7 cellular contexts compared by ENCODE assay signal in the genomic region with DNA sequence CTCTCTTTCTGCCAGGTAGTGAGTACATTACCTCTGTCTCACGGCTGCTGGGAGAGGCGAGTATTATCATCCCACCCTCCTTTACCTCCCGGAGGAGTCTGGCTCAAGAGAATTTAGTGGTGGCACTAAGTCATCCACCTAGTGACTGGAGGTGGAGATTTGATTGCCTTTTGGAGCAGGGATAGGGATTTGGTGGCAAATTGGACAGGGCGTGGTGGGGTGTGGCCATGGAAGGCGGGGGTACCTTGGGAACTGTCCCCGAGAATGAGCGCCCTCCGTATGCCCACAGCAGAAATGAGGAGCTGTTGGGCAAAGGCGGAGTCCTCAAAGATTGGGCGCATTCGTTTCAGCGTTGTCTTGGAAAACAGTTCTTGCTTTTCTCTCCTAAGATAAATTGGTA. TPM values are rescaled to one million over a fixed set of nuclear protein-coding genes. Genes with fewer than 3 reads are reported as not detected.
DNase-seq lines count a peak whose midpoint lies in the region; ATAC-seq and TF ChIP-seq lines count a peak whose summit lies in the region.

No MANE protein-coding gene starts in this region.

- no peak overlapping the region for H4K8ac ChIP-seq in H9 (replicated peaks; ENCODE audit: insufficient read length, low read depth, low read length)

- H3K4me3 Mint-ChIP-seq in H9: peak overlapping the region; percentile 86 to 92

- H3K9ac ChIP-seq in H9 (ENCODE audit: extremely low read depth, insufficient read length, low read length): peak overlapping the region; percentile 65

- H3K27ac Mint-ChIP-seq in H9: peak overlapping the region in 2 of 3 experiments; percentile 12 to 54; a peak in 2 of 7 replicates

- H2BK15ac ChIP-seq in H9 (ENCODE audit: low read depth, low read length): no peak overlapping the region

- H4K5ac ChIP-seq in H9 (ENCODE audit: insufficient read length, low read depth, low read length): no peak overlapping the region

- no peaks in the 10 kb centered on the region; the same call in 1 of the 2 replicates for H3K79me2 ChIP-seq in H9 (ENCODE audit: insufficient read depth, low read length)

- peaks cover 10% of the 10 kb centered on the region for H3K23me2 ChIP-seq in H9 (ENCODE audit: insufficient read length, low read depth, low read length, poor library complexity, severe bottlenecking)

- H3K4me1 Mint-ChIP-seq in H9: peaks cover 15 to 21% of the 10 kb centered on the region in 2 experiments

- H3K27me3 ChIP-seq in H9 (ENCODE audit: insufficient read depth, low read length): no peaks in the 10 kb centered on the region
- H3K27me3 ChIP-seq in RWPE2 (ENCODE audit: insufficient read depth, poor library complexity, severe bottlenecking): no peaks in the 10 kb centered on the region
- H3K27me3 ChIP-seq in esophagus squamous epithelium: peaks cover 0 to 4% (median 0%) of the 10 kb centered on the region in 4 donors
- H3K27me3 ChIP-seq in prostate gland (replicated peaks; ENCODE audit: insufficient read depth): no peaks in the 10 kb centered on the region

- peaks cover 0 to 5% (median 0%) of the 10 kb centered on the region in 3 experiments; a peak in 3 of 7 replicates for H3K36me3 Mint-ChIP-seq in H9 (ENCODE audit: insufficient read depth in 1 of 3, low read depth in 3 of 3)

- no peak for TF ChIP-seq CTCF in H9 (conservative IDR thresholded peaks at IDR 0.05)
- TF ChIP-seq CTCF in RWPE2 (IDR thresholded peaks at IDR 0.05; ENCODE audit: poor library complexity, severe bottlenecking): no peak
- no peak for TF ChIP-seq CTCF in esophagus squamous epithelium (IDR thresholded peaks at IDR 0.05)
- TF ChIP-seq CTCF in prostate gland (IDR thresholded peaks at IDR 0.05): no peak

- no peaks in the 10 kb centered on the region; the same call in 1 of the 2 replicates for H3K27me3 Mint-ChIP-seq in H9 (ENCODE audit: low read depth)

- H3K4me3 ChIP-seq in RWPE2 (ENCODE audit: severe bottlenecking) (peak overlapping the region; percentile 73), esophagus squamous epithelium (peak overlapping the region; percentile 61 to 96 (median 74)), prostate gland (peak overlapping the region; percentile 59 to 62)

- H2AFZ ChIP-seq in H9 (ENCODE audit: low read length): no peak overlapping the region

- intact Hi-C loops in esophagus squamous epithelium (cut with DNase I) (loop anchor here (10.0 kb wide), 1 partner anchor 66 kb away; a partner anchor contains a TSS), prostate gland (cut with DNase I) (no loop called here)

- H3K4me2 ChIP-seq in H9 (ENCODE audit: insufficient read depth, insufficient read length, low read length): peak overlapping the region; percentile 94

- no peaks in the 10 kb centered on the region for H3K9me3 ChIP-seq in H9 (ENCODE audit: control insufficient read depth, low read depth, low read length)
- no peaks in the 10 kb centered on the region for H3K9me3 ChIP-seq in RWPE2 (ENCODE audit: severe bottlenecking)
- no peaks in the 10 kb centered on the region for H3K9me3 ChIP-seq in esophagus squamous epithelium
- no peaks in the 10 kb centered on the region for H3K9me3 ChIP-seq in prostate gland

- no peak for DNase-seq in H9
- DNase-seq in RWPE2 (ENCODE audit: low spot score): no peak
- DNase-seq in esophagus squamous epithelium (lab: John Stamatoyannopoulos, UW): no peak
- no peak for DNase-seq in prostate gland (ENCODE audit: low spot score)
- no peak for DNase-seq in left lobe of liver (ENCODE audit: low spot score)

- H2BK120ac ChIP-seq in H9 (ENCODE audit: low read depth, low read length, poor library complexity, severe bottlenecking): no peak overlapping the region

- peaks cover 4% of the 10 kb centered on the region for H3K79me1 ChIP-seq in H9 (ENCODE audit: insufficient read depth, low read depth, low read length, poor library complexity, severe bottlenecking)

- no peak for TF ChIP-seq POLR2A in esophagus squamous epithelium (IDR thresholded peaks at IDR 0.05)
- no peak for TF ChIP-seq POLR2A in prostate gland (IDR thresholded peaks at IDR 0.05)

- ATAC-seq in RWPE2 (ENCODE audit: low read depth) (peak; percentile 17; the same call in 2 of the 3 replicates), left lobe of liver (no peak), HG03520 (IDR thresholded peaks at IDR 0.05; ENCODE audit: unreplicated experiment) (no peak), GM21381 (IDR thresholded peaks at IDR 0.05; ENCODE audit: unreplicated experiment) (no peak)

- H3K4ac ChIP-seq in H9 (ENCODE audit: low read depth, low read length): no peak overlapping the region

- H3K36me3 ChIP-seq in RWPE2 (ENCODE audit: low read depth) (no peaks in the 10 kb centered on the region), esophagus squamous epithelium (no peaks in the 10 kb centered on the region), prostate gland (no peaks in the 10 kb centered on the region)

- H3K4me1 ChIP-seq in H9 (ENCODE audit: insufficient read depth, low read length): 0 out of 2 replicates have a peak, but pooled peaks cover 2% of the 10 kb centered on the region
- H3K4me1 ChIP-seq in RWPE2 (ENCODE audit: insufficient read depth, poor library complexity, severe bottlenecking): no peaks in the 10 kb centered on the region
- H3K4me1 ChIP-seq in esophagus squamous epithelium: peaks cover 4 to 33% (median 11%) of the 10 kb centered on the region in 3 donors
- H3K4me1 ChIP-seq in prostate gland (replicated peaks): no peaks in the 10 kb centered on the region

- no peak overlapping the region; the same call in 1 of the 2 replicates for H3K14ac ChIP-seq in H9 (ENCODE audit: insufficient read depth, low read length)

- H3K9me3 Mint-ChIP-seq in H9: no peaks in the 10 kb centered on the region

- WGBS in H9 (ENCODE audit: extremely low coverage, insufficient read length, low lambda C conversion rate): no CpG with 5 or more reads among the region's 12 CpGs
- 14 to 15% methylated on average over 12 of the region's 12 CpGs for WGBS in esophagus squamous epithelium, 2 donors
- WGBS in prostate gland: 19% methylated on average over 12 of the region's 12 CpGs

- no peak overlapping the region for H3T11ph ChIP-seq in H9 (ENCODE audit: low read length)

- H2BK20ac ChIP-seq in H9 (ENCODE audit: low read depth, low read length, poor library complexity, severe bottlenecking): no peak overlapping the region

- no peak overlapping the region for H2BK5ac ChIP-seq in H9 (ENCODE audit: insufficient read length, low read length)

- H2BK12ac ChIP-seq in H9 (ENCODE audit: insufficient read length, low read depth, low read length): no peak overlapping the region

- no peak overlapping the region for H3K56ac ChIP-seq in H9 (ENCODE audit: insufficient read length, low read depth, low read length)

- H3K18ac ChIP-seq in H9 (ENCODE audit: insufficient read length, low read depth, low read length): no peak overlapping the region

- no peaks in the 10 kb centered on the region for H4K20me1 ChIP-seq in H9 (ENCODE audit: control insufficient read depth, insufficient read depth, insufficient read length)

- H3K27ac ChIP-seq in H9 (ENCODE audit: insufficient read length, low read depth, low read length) (no peak overlapping the region), RWPE2 (ENCODE audit: poor library complexity, severe bottlenecking) (peak overlapping the region; percentile 30), esophagus squamous epithelium (peak overlapping the region; percentile 79 to 93 (median 90)), prostate gland (peak overlapping the region; percentile 82 to 83)

- no peak overlapping the region for H2AK5ac ChIP-seq in H9 (ENCODE audit: insufficient read length, low read length)

- H4K91ac ChIP-seq in H9 (ENCODE audit: insufficient read length, low read depth, low read length): no peak overlapping the region

- no peak overlapping the region for H3K23ac ChIP-seq in H9 (ENCODE audit: insufficient read length, low read depth, low read length)

RNA-seq across cellular contexts. Expression of a gene that starts 32.1 kb away (rescaled TPM):
- total RNA-seq in H9 (2021) (513 and 516 TPM in 2 replicates), esophagus squamous epithelium (100 to 1,000 TPM; 114 to 193 (median 144) TPM), prostate gland (100 to 1,000 TPM; 141 to 270 TPM), left lobe of liver (31.7 TPM)
